ENCODE assay signal across 8 cellular contexts in the genomic region with DNA sequence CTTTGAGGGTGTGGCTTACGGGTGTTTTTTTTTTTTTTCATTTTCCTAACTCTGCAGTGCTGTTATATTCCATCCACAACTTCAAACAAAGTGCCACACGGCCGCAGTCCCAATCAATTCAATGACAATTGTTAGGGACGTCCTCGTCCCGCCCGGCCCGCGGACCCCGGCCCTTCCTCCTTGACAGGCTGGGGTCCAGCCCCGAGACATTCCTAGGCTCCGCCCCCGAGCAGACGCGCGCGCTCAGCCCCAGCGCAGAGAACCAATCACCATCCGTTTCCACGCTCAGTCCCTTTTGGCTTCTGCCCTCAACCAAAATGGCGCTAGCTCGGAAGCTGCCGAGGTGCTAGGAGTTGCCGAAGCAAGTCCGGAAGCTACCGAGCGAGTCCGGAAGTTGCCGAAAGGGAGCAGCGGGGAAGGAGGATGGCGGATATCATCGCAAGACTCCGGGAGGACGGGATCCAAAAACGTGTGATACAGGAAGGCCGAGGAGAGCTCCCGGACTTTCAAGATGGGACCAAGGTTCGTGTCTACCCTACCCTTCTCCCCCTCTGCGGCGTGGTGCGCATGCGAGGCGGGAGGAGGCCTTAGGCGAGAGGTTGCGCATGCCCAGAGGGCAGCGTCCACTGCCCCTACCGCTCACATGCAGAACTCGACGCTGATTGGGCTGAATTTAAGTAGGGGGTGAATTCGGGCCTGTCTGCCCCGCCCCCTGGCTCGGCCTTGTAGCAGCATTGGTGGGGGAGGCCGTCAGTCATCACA. TPM values are rescaled to one million over a fixed set of nuclear protein-coding genes. Genes with fewer than 3 reads are reported as not detected.
DNase-seq lines count a peak whose midpoint lies in the region; ATAC-seq and TF ChIP-seq lines count a peak whose summit lies in the region.

A gene (plus strand): TSS at position 291 of the 762 bp plus-strand sequence. CDS start 133 bp downstream, at position 424.

- peak within 1 kb of the TSS; percentile 98 for H2AFZ ChIP-seq in fibroblast of lung (ENCODE audit: low read length)

- DNase-seq in EL, result peak; percentile 98
- peak; percentile 85 for DNase-seq in GOT3 (lab: John Stamatoyannopoulos, UW)
- DNase-seq in LNCaP clone FGC (ENCODE audit: low read depth), result peak; percentile 93
- peak; percentile 98 for DNase-seq in RWPE1 (ENCODE audit: low spot score)
- DNase-seq in fibroblast of lung (ENCODE audit: low read depth in 2 of 2), result peak; percentile 95 to 98
- peak; percentile 90 to 99 (median 97) for DNase-seq in naive thymus-derived CD8-positive, alpha-beta T cell
- DNase-seq in stimulated activated naive CD4-positive, alpha-beta T cell (lab: John Stamatoyannopoulos, UW), result peak; percentile 93 to 99 (median 98)

- H3K9me3 Mint-ChIP-seq in activated T-helper 17 cell treated with anti-CD3 and anti-CD28 coated beads, Interleukin-2, amount 50 U/mL, for 72 hours, result peaks cover 4% of the 10 kb centered on the region
- H3K9me3 Mint-ChIP-seq in naive thymus-derived CD8-positive, alpha-beta T cell, result no peaks in the 10 kb centered on the region

- peak within 1 kb of the TSS; percentile 90 for H3K4me2 ChIP-seq in fibroblast of lung (ENCODE audit: extremely low read depth, insufficient read depth, low read length)

- ATAC-seq in activated T-helper 17 cell treated with anti-CD3 and anti-CD28 coated beads, Interleukin-2, amount 50 U/mL, for 72 hours (replicated peaks), result peak; percentile 61
- ATAC-seq in naive thymus-derived CD8-positive, alpha-beta T cell, result peak; percentile 75 to 78

- peaks cover 23% of the 10 kb centered on the region for H3K4me1 Mint-ChIP-seq in activated T-helper 17 cell treated with anti-CD3 and anti-CD28 coated beads, Interleukin-2, amount 50 U/mL, for 72 hours
- H3K4me1 Mint-ChIP-seq in naive thymus-derived CD8-positive, alpha-beta T cell, result peaks cover 27 to 54% (median 51%) of the 10 kb centered on the region in 4 donors

- peaks cover 50% of the 10 kb centered on the region for H3K36me3 Mint-ChIP-seq in activated T-helper 17 cell treated with anti-CD3 and anti-CD28 coated beads, Interleukin-2, amount 50 U/mL, for 72 hours (ENCODE audit: low read depth)
- H3K36me3 Mint-ChIP-seq in naive thymus-derived CD8-positive, alpha-beta T cell, result peaks cover 0 to 16% (median 5%) of the 10 kb centered on the region in 3 donors

- CTCF ChIA-PET in RWPE1 (lab: Yijun Ruan, JAX), result no interaction called here

- peak within 1 kb of the TSS; percentile 99 for H3K27ac Mint-ChIP-seq in activated T-helper 17 cell treated with anti-CD3 and anti-CD28 coated beads, Interleukin-2, amount 50 U/mL, for 72 hours
- H3K27ac Mint-ChIP-seq in naive thymus-derived CD8-positive, alpha-beta T cell, result peak within 1 kb of the TSS; percentile 96 to 100 (median 99)

- H4K20me1 ChIP-seq in fibroblast of lung (ENCODE audit: control insufficient read depth, extremely low read depth, insufficient read depth, low read length), result no peaks in the 10 kb centered on the region

- no peaks in the 10 kb centered on the region for H3K27me3 Mint-ChIP-seq in activated T-helper 17 cell treated with anti-CD3 and anti-CD28 coated beads, Interleukin-2, amount 50 U/mL, for 72 hours
- H3K27me3 Mint-ChIP-seq in naive thymus-derived CD8-positive, alpha-beta T cell, result no peaks in the 10 kb centered on the region

- H3K4me3 ChIP-seq in LNCaP clone FGC (ENCODE audit: low read depth, low read length) (peak within 1 kb of the TSS; percentile 65), fibroblast of lung (replicated peaks in 1 of 4; ENCODE audit: control extremely low read depth in 1 of 4, insufficient read depth in 1 of 4, low read depth in 3 of 4, low read length in 4 of 4) (peak within 1 kb of the TSS; percentile 45 to 88 (median 72))

- peaks cover 7% of the 10 kb centered on the region for H3K4me1 ChIP-seq in fibroblast of lung (ENCODE audit: control insufficient read depth, extremely low read depth, insufficient read depth, low read length)

- POLR2A ChIA-PET in RWPE1 (lab: Yijun Ruan, JAX; ENCODE audit: low non-redundant PET), result interaction anchor here (1.0 kb wide), 1 partner anchor 14 kb away, joined by 5 read pairs; a partner anchor contains a TSS
- POLR2A ChIA-PET in naive thymus-derived CD8-positive, alpha-beta T cell (lab: Charles Lee), result interaction anchor here (0.7 to 9.3 kb wide), 25 partner anchors 9 to 242 kb away, joined by 3 to 176 read pairs (median 13); a partner anchor contains a TSS

- peak within 1 kb of the TSS; percentile 54 for H3K9ac ChIP-seq in fibroblast of lung (ENCODE audit: insufficient read depth, low read length)

- H3K9me3 ChIP-seq in fibroblast of lung (ENCODE audit: control insufficient read depth, insufficient read depth, low read depth, low read length), result no peaks in the 10 kb centered on the region

- no peaks in the 10 kb centered on the region for H3K27me3 ChIP-seq in fibroblast of lung (ENCODE audit: control insufficient read depth, insufficient read depth, low read length)

- TF ChIP-seq CTCF in LNCaP clone FGC (IDR thresholded peaks at IDR 0.05; ENCODE audit: control insufficient read depth, extremely low read depth, insufficient read depth) (peak; percentile 16; the same call in 1 of the 2 replicates), RWPE1 (conservative IDR thresholded peaks at IDR 0.05; ENCODE audit: low read depth) (no peak), fibroblast of lung (conservative IDR thresholded peaks at IDR 0.05 in 1 of 2, IDR thresholded peaks at IDR 0.05 in 1 of 2; ENCODE audit: low read depth in 1 of 2, low read length in 2 of 2) (no peak)

- H3K27ac ChIP-seq in RWPE1 (peak within 1 kb of the TSS; percentile 81), fibroblast of lung (ENCODE audit: insufficient read depth, low read length) (peak within 1 kb of the TSS; percentile 92)

- peaks cover 2% of the 10 kb centered on the region for H3K36me3 ChIP-seq in fibroblast of lung (ENCODE audit: control insufficient read depth, insufficient read depth, low read length)

- peak within 1 kb of the TSS; percentile 98 for H3K4me3 Mint-ChIP-seq in activated T-helper 17 cell treated with anti-CD3 and anti-CD28 coated beads, Interleukin-2, amount 50 U/mL, for 72 hours
- H3K4me3 Mint-ChIP-seq in naive thymus-derived CD8-positive, alpha-beta T cell, result peak within 1 kb of the TSS; percentile 86 to 100 (median 98)

- H3K79me2 ChIP-seq in fibroblast of lung (ENCODE audit: control insufficient read depth, insufficient read depth, low read length), result no peaks in the 10 kb centered on the region

RNA-seq across cellular contexts. Expression of the gene that starts here (rescaled TPM):
- total RNA-seq in activated T-helper 17 cell treated with anti-CD3 and anti-CD28 coated beads, Interleukin-2, amount 50 U/mL, for 72 hours, result 100 to 1,000 TPM; 152 to 186 TPM
- total RNA-seq in fibroblast of lung, result 117 and 128 TPM in 2 replicates
- 52.3 and 53.7 TPM in 2 replicates for polyA plus RNA-seq in fibroblast of lung
- polyA plus RNA-seq in fibroblast of lung (2012), result 56.4 and 62.2 TPM in 2 replicates
- 37.8 and 51.1 TPM in 2 replicates for polyA minus RNA-seq in fibroblast of lung (ENCODE audit: low replicate concordance)
- 100 to 1,000 TPM; 136 to 141 TPM for total RNA-seq in naive thymus-derived CD8-positive, alpha-beta T cell
- polyA plus RNA-seq in naive thymus-derived CD8-positive, alpha-beta T cell, result 100 to 1,000 TPM; 146 to 169 (median 146) TPM

Comparison
In these comparisons a context has a peak if more than half of its experiments do, and no peak if none do; other contexts are left out.
1. Peak in every context shown above with its lines: DNase-seq, ATAC-seq, H3K4me3 ChIP-seq and H3K27ac ChIP-seq.